Comparison of ENCODE assay signal across 8 cellular contexts in genomic region chr5:95822038-95822407, GRCh38. TPM values are rescaled to one million over a fixed set of nuclear protein-coding genes. Genes with fewer than 3 reads are reported as not detected.
DNase-seq lines count a peak whose midpoint lies in the region; ATAC-seq and TF ChIP-seq lines count a peak whose summit lies in the region.

No MANE protein-coding gene starts in this region.

- no peaks in the 10 kb centered on the region for H3K36me3 Mint-ChIP-seq in activated T-helper 2 cell treated with anti-CD3 and anti-CD28 coated beads, Interferon-gamma antibody, Interleukin-2, Interleukin-4, amounts not matched to agents 10 μg/mL and 5 μg/mL and 100 μg/mL, durations not matched to agents 14 hours and 24 hours and 36 hours (ENCODE audit: low read depth)

- H4K20me1 ChIP-seq in neural cell (ENCODE audit: insufficient read depth): no peaks in the 10 kb centered on the region

- peak overlapping the region; percentile 80 for H3K27ac Mint-ChIP-seq in activated T-helper 2 cell treated with anti-CD3 and anti-CD28 coated beads, Interferon-gamma antibody, Interleukin-2, Interleukin-4, amounts not matched to agents 10 μg/mL and 5 μg/mL and 100 μg/mL, durations not matched to agents 14 hours and 24 hours and 36 hours

- TF ChIP-seq EP300 in neural cell (conservative IDR thresholded peaks at IDR 0.05; ENCODE audit: poor library complexity, severe bottlenecking): no peak

- H3K27me3 ChIP-seq in neural cell (ENCODE audit: insufficient read depth, low read depth, low read length): no peaks in the 10 kb centered on the region

- no peaks in the 10 kb centered on the region for H3K9me2 ChIP-seq in neural cell (ENCODE audit: insufficient read depth, low read length)

- H3K27ac ChIP-seq in neural cell (ENCODE audit: low read length): peak overlapping the region; percentile 85

- intact Hi-C loops in activated T-helper 2 cell treated with anti-CD3 and anti-CD28 coated beads, Interferon-gamma antibody, Interleukin-2, Interleukin-4, amounts not matched to agents 10 μg/mL and 5 μg/mL and 100 μg/mL, durations not matched to agents 14 hours and 24 hours and 36 hours (cut with micrococcal nuclease): loop anchor here (1.0 to 10.0 kb wide), 7 partner anchors 10 to 840 kb away; partner anchors contain the start of genes ARSK, CAST, RFESD and SKIC3

- peaks cover 57% of the 10 kb centered on the region for H3K4me1 Mint-ChIP-seq in activated T-helper 2 cell treated with anti-CD3 and anti-CD28 coated beads, Interferon-gamma antibody, Interleukin-2, Interleukin-4, amounts not matched to agents 10 μg/mL and 5 μg/mL and 100 μg/mL, durations not matched to agents 14 hours and 24 hours and 36 hours (ENCODE audit: low read depth)

- TF ChIP-seq CTCF in HFF-Myc (IDR thresholded peaks at IDR 0.05; ENCODE audit: low read depth, low read length, missing control alignments) (no peak), fibroblast of villous mesenchyme (IDR thresholded peaks at IDR 0.05; ENCODE audit: insufficient read depth, low read depth, low read length) (no peak), neural cell (IDR thresholded peaks at IDR 0.05; ENCODE audit: poor library complexity, severe bottlenecking) (no peak)

- H3K79me2 ChIP-seq in neural cell (replicated peaks; ENCODE audit: insufficient read depth, low read length): peaks cover 3% of the 10 kb centered on the region

- no peaks in the 10 kb centered on the region for H3K9me3 ChIP-seq in neural cell (ENCODE audit: low read length)

- H3K27me3 Mint-ChIP-seq in activated T-helper 2 cell treated with anti-CD3 and anti-CD28 coated beads, Interferon-gamma antibody, Interleukin-2, Interleukin-4, amounts not matched to agents 10 μg/mL and 5 μg/mL and 100 μg/mL, durations not matched to agents 14 hours and 24 hours and 36 hours (ENCODE audit: low read depth): no peaks in the 10 kb centered on the region

- ATAC-seq in HG02763 (IDR thresholded peaks at IDR 0.05; ENCODE audit: unreplicated experiment): no peak

- peak overlapping the region; percentile 91 for H3K4me3 Mint-ChIP-seq in activated T-helper 2 cell treated with anti-CD3 and anti-CD28 coated beads, Interferon-gamma antibody, Interleukin-2, Interleukin-4, amounts not matched to agents 10 μg/mL and 5 μg/mL and 100 μg/mL, durations not matched to agents 14 hours and 24 hours and 36 hours (ENCODE audit: low read depth)

- TF ChIP-seq RAD21 in neural cell (conservative IDR thresholded peaks at IDR 0.05): no peak

- no peaks in the 10 kb centered on the region for H3F3A ChIP-seq in neural cell (ENCODE audit: insufficient read depth, low read length, poor library complexity, severe bottlenecking)

- H3K4me3 ChIP-seq in HFF-Myc (replicated peaks; ENCODE audit: low read depth, low read length) (peak overlapping the region; percentile 76), fibroblast of villous mesenchyme (ENCODE audit: low read depth, low read length) (peak overlapping the region; percentile 90), neural cell (ENCODE audit: low read length) (peak overlapping the region; percentile 83)

- DNase-seq in SKM-1 (lab: John Stamatoyannopoulos, UW; ENCODE audit: unreplicated experiment) (peak; percentile 29), SKM-1 treated with dmso at 0.1 percent for 144 hours (lab: John Stamatoyannopoulos, UW; ENCODE audit: unreplicated experiment) (no peak), HFF-Myc (ENCODE audit: extremely low read depth, low read depth) (no peak), NCI-H1436 (lab: John Stamatoyannopoulos, UW) (peak; percentile 67), fibroblast of villous mesenchyme (ENCODE audit: low read depth) (peak; percentile 58)
- no peak for DNase-seq in activated T-helper 2 cell treated with anti-CD3 and anti-CD28 coated beads, Interferon-gamma antibody, Interleukin-2, Interleukin-4, amounts not matched to agents 10 μg/mL and 5 μg/mL and 100 μg/mL, durations not matched to agents 14 hours and 24 hours and 36 hours (ENCODE audit: low spot score)

- H3K36me3 ChIP-seq in neural cell (ENCODE audit: insufficient read depth, low read length): no peaks in the 10 kb centered on the region

- H3K9ac ChIP-seq in neural cell (ENCODE audit: low read length): peak overlapping the region; percentile 77

- H3K9me3 Mint-ChIP-seq in activated T-helper 2 cell treated with anti-CD3 and anti-CD28 coated beads, Interferon-gamma antibody, Interleukin-2, Interleukin-4, amounts not matched to agents 10 μg/mL and 5 μg/mL and 100 μg/mL, durations not matched to agents 14 hours and 24 hours and 36 hours: no peaks in the 10 kb centered on the region

- H2AFZ ChIP-seq in neural cell (ENCODE audit: low read depth, low read length): peak overlapping the region; percentile 94

- H3K4me2 ChIP-seq in neural cell (ENCODE audit: low read length): peak overlapping the region; percentile 82

TF ChIP-seq in neural cell, 6 proteins besides CTCF, POLR2A, EP300 and RAD21:
- TF ChIP-seq TAF1 (IDR thresholded peaks at IDR 0.05; ENCODE audit: low read depth): no peak
- TF ChIP-seq, protein P1, sequence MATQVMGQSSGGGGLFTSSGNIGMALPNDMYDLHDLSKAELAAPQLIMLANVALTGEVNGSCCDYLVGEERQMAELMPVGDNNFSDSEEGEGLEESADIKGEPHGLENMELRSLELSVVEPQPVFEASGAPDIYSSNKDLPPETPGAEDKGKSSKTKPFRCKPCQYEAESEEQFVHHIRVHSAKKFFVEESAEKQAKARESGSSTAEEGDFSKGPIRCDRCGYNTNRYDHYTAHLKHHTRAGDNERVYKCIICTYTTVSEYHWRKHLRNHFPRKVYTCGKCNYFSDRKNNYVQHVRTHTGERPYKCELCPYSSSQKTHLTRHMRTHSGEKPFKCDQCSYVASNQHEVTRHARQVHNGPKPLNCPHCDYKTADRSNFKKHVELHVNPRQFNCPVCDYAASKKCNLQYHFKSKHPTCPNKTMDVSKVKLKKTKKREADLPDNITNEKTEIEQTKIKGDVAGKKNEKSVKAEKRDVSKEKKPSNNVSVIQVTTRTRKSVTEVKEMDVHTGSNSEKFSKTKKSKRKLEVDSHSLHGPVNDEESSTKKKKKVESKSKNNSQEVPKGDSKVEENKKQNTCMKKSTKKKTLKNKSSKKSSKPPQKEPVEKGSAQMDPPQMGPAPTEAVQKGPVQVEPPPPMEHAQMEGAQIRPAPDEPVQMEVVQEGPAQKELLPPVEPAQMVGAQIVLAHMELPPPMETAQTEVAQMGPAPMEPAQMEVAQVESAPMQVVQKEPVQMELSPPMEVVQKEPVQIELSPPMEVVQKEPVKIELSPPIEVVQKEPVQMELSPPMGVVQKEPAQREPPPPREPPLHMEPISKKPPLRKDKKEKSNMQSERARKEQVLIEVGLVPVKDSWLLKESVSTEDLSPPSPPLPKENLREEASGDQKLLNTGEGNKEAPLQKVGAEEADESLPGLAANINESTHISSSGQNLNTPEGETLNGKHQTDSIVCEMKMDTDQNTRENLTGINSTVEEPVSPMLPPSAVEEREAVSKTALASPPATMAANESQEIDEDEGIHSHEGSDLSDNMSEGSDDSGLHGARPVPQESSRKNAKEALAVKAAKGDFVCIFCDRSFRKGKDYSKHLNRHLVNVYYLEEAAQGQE (IDR thresholded peaks at IDR 0.05; ENCODE audit: borderline replicate concordance): peak; percentile 6

RNA-seq across cellular contexts. Expression of gene GLRX, which starts 0.5 kb away (rescaled TPM):
- total RNA-seq in activated T-helper 2 cell treated with anti-CD3 and anti-CD28 coated beads, Interferon-gamma antibody, Interleukin-2, Interleukin-4, amounts not matched to agents 10 μg/mL and 5 μg/mL and 100 μg/mL, durations not matched to agents 14 hours and 24 hours and 36 hours: 14.9 and 18.5 TPM in 2 replicates
- total RNA-seq in fibroblast of villous mesenchyme: 152 and 437 TPM in 2 replicates
- 50.9 and 54.0 TPM in 2 replicates for polyA plus RNA-seq in neural cell
- polyA minus RNA-seq in neural cell: 14.9 and 24.2 TPM in 2 replicates

Comparison
In these comparisons a context has a peak if more than half of its experiments do, and no peak if none do; other contexts are left out.
1. DNase-seq: peak in SKM-1 (single experiment), NCI-H1436 (single experiment) and fibroblast of villous mesenchyme (single experiment); none in SKM-1 treated with dmso at 0.1 percent for 144 hours (single experiment), HFF-Myc (single experiment) and activated T-helper 2 cell treated with anti-CD3 and anti-CD28 coated beads, Interferon-gamma antibody, Interleukin-2, Interleukin-4, amounts not matched to agents 10 μg/mL and 5 μg/mL and 100 μg/mL, durations not matched to agents 14 hours and 24 hours and 36 hours (single experiment).
2. Peak in every context shown above with its lines, with median percentiles within 50 percentile points of each other: H3K4me3 ChIP-seq.